Comparison of ENCODE assay signal across 1 cellular context in genomic region chr5:132206782-132207181, GRCh38.
TF ChIP-seq lines count a peak whose summit lies in the region.

No MANE protein-coding gene starts in this region.

TF ChIP-seq in K562, 482 proteins besides CTCF, POLR2A, EP300 and RAD21:
- TF ChIP-seq HEY1 (CRISPR knock-in tag; IDR thresholded peaks at IDR 0.05; ENCODE audit: borderline replicate concordance) (no peak), NFIC (IDR thresholded peaks at IDR 0.05) (no peak), ATF3 (IDR thresholded peaks at IDR 0.05) (peak; percentile 10; the same call in 1 of the 2 replicates), ATF3 (CRISPR knock-in tag; conservative IDR thresholded peaks at IDR 0.05) (no peak), CHD1 (IDR thresholded peaks at IDR 0.05; ENCODE audit: low read length) (no peak)
